In genomic region chr1:161404051-161404597, GRCh38 we compare ENCODE assay signal across 23 cellular contexts. TPM values are rescaled to one million over a fixed set of nuclear protein-coding genes. Genes with fewer than 3 reads are reported as not detected.
"Had no signal": no experiment of that assay in that cellular context is flagged by ENCODE, and none has a peak within 500 bp of the region (broad histone marks: within the 10 kb centered on the region; RNA-seq: fewer than 3 reads in every experiment).

No MANE protein-coding gene starts in this region.

- H3K27me3 Mint-ChIP-seq: stimulated activated memory B cell treated with anti-CD40 and anti-IgM and Interleukin-4, amounts not matched to agents 10 μg/mL and 1 μg/mL and 100 μg/mL, for 72 hours had no signal

- H3K9me3 Mint-ChIP-seq: nephron; stimulated activated memory B cell treated with anti-CD40 and anti-IgM and Interleukin-4, amounts not matched to agents 10 μg/mL and 1 μg/mL and 100 μg/mL, for 72 hours had no signal

- DNase-seq: activated CD4-positive, alpha-beta T cell treated with anti-CD3 and anti-CD28 coated beads, Interleukin-2, amount 50 U/mL, for 1 hour; activated effector memory CD4-positive, alpha-beta T cell treated with anti-CD3 and anti-CD28 coated beads, Interleukin-2, amount 50 U/mL, for 16 hours; activated naive CD4-positive, alpha-beta T cell treated with anti-CD3 and anti-CD28 coated beads, Interleukin-2, amount 50 U/mL, for 16 hours; activated T-cell treated with anti-CD3 and anti-CD28 coated beads, Interleukin-2, amount 50 U/mL, for 1 hour; adrenal gland; foreskin keratinocyte; glutamatergic neuron; hippocampal formation; islet precursor cell; left colon; mesendoderm; nucleus accumbens; sigmoid colon; stimulated activated CD4-positive, alpha-beta T cell treated with anti-CD3 and anti-CD28 coated beads, Interleukin-4, amount 100 ng/mL, for 24 hours; testis; upper lobe of left lung had no signal

- H3K36me3 Mint-ChIP-seq: stimulated activated memory B cell treated with anti-CD40 and anti-IgM and Interleukin-4, amounts not matched to agents 10 μg/mL and 1 μg/mL and 100 μg/mL, for 72 hours had no signal

- ATAC-seq: activated CD4-positive, CD25-positive, alpha-beta regulatory T cell treated with anti-CD3 and anti-CD28 coated beads, Interleukin-2, amount 50 U/mL, for 24 hours; foreskin keratinocyte; left colon; stimulated activated memory B cell treated with anti-CD40 and anti-IgM and Interleukin-4, amounts not matched to agents 10 μg/mL and 1 μg/mL and 100 μg/mL, for 72 hours had no signal

- H3K4me3 Mint-ChIP-seq: nephron; stimulated activated memory B cell treated with anti-CD40 and anti-IgM and Interleukin-4, amounts not matched to agents 10 μg/mL and 1 μg/mL and 100 μg/mL, for 72 hours had no signal

- H3K27ac Mint-ChIP-seq: nephron; stimulated activated memory B cell treated with anti-CD40 and anti-IgM and Interleukin-4, amounts not matched to agents 10 μg/mL and 1 μg/mL and 100 μg/mL, for 72 hours had no signal

RNA-seq across cellular contexts. Expression of gene CFAP126, which starts 36.4 kb away (rescaled TPM):
- total RNA-seq: adrenal gland, astrocyte, epithelial cell of proximal tubule, fibroblast of lung, foreskin keratinocyte, left colon, renal cortical epithelial cell, sigmoid colon had no signal
